ENCODE assay signal across 8 cellular contexts in the genomic region with DNA sequence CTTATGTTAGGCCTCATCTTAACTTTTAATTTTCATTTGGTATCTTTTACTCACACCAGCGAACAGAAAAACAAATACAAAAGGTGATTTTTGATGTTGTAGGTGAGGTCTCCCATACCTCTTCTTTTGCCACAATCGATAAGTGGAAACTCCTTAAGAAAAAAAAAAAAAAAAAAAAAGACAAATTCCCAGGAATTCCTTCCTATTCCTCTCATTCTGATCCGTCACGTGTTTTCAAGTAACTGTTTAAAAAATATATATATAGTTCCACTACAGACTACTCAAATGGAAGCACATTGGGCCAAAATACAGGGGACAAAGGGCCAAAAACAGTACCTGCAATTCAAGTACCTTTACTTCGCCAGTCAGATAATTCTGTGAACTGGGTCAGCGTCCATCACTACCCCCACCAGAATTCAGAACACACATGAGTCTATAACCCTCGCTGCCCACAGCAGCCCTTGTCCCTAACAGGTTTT. TPM values are rescaled to one million over a fixed set of nuclear protein-coding genes. Genes with fewer than 3 reads are reported as not detected.
DNase-seq lines count a peak whose midpoint lies in the region; ATAC-seq and TF ChIP-seq lines count a peak whose summit lies in the region.

No MANE protein-coding gene starts in this region.

- TSS peak; percentile 94 for BruUV-seq in A673 (replicated peaks; lab: Mats Ljungman, UMichigan)

- no peak for ATAC-seq in GM21528 (IDR thresholded peaks at IDR 0.05; ENCODE audit: low FRiP score, unreplicated experiment)

- CTCF ChIA-PET in A673 (lab: Charles Lee): no interaction called here

- H3K4me1 ChIP-seq in A673 (ENCODE audit: insufficient read depth, low read length, poor library complexity, severe bottlenecking): peaks cover 13% of the 10 kb centered on the region
- peaks cover 13% of the 10 kb centered on the region for H3K4me1 ChIP-seq in HUES64 (ENCODE audit: insufficient read depth, low read length)
- peaks cover 0 to 9% of the 10 kb centered on the region in 2 donors for H3K4me1 ChIP-seq in muscle layer of duodenum (ENCODE audit: control insufficient read depth in 1 of 2, insufficient read depth in 2 of 2, low read length in 2 of 2)

- POLR2A ChIA-PET in A673 (lab: Charles Lee; ENCODE audit: low non-redundant PET): interaction anchor here (0.6 to 1.0 kb wide), 2 partner anchors 18 to 50 kb away, joined by 4 to 7 read pairs; a partner anchor contains a TSS

- WGBS in HUES64: 3% methylated on average over 3 of the region's 7 CpGs

- DNase-seq in A673 (ENCODE audit: low spot score) (no peak), caudate nucleus (lab: John Stamatoyannopoulos, UW) (no peak), inferior parietal cortex (ENCODE audit: extremely low spot score) (no peak), ureter (ENCODE audit: low spot score) (no peak), NCI-H2081 (lab: John Stamatoyannopoulos, UW) (no peak)

- H3K4me3 ChIP-seq in A673 (ENCODE audit: low read depth, low read length, poor library complexity, severe bottlenecking) (peak overlapping the region; percentile 62), HUES64 (ENCODE audit: low read length) (peak overlapping the region; percentile 94), muscle layer of duodenum (ENCODE audit: low read depth in 1 of 2, low read length in 2 of 2) (peak overlapping the region; percentile 88 to 89)

- no peaks in the 10 kb centered on the region for H3K27me3 ChIP-seq in A673 (replicated peaks; ENCODE audit: insufficient read depth, low read depth, low read length, poor library complexity)
- peaks cover 8% of the 10 kb centered on the region for H3K27me3 ChIP-seq in HUES64 (ENCODE audit: insufficient read depth, low read length)
- no peaks in the 10 kb centered on the region for H3K27me3 ChIP-seq in muscle layer of duodenum (ENCODE audit: low read depth, low read length)

- H3K27ac ChIP-seq in A673 (ENCODE audit: low read depth, low read length, poor library complexity, severe bottlenecking): peak overlapping the region; percentile 88
- peak overlapping the region; percentile 76 for H3K27ac ChIP-seq in HUES64 (ENCODE audit: low read depth, low read length)
- H3K27ac ChIP-seq in caudate nucleus (ENCODE audit: low read depth, low read length): peak overlapping the region; percentile 92
- peak overlapping the region; percentile 88 for H3K27ac ChIP-seq in muscle layer of duodenum (ENCODE audit: low read length)

- H3K36me3 ChIP-seq in A673 (ENCODE audit: insufficient read depth, low read length, poor library complexity, severe bottlenecking) (no peaks in the 10 kb centered on the region), HUES64 (ENCODE audit: insufficient read depth, low read length) (no peaks in the 10 kb centered on the region), muscle layer of duodenum (ENCODE audit: control insufficient read depth in 1 of 2, insufficient read depth in 2 of 2, low read length in 2 of 2) (no peaks in the 10 kb centered on the region)

- TF ChIP-seq CTCF in A673 (conservative IDR thresholded peaks at IDR 0.05; ENCODE audit: low read depth, low read length): no peak

- H3K9ac ChIP-seq in HUES64 (ENCODE audit: low read depth, low read length): peak overlapping the region; percentile 96

- H3K9me3 ChIP-seq in A673 (ENCODE audit: low read depth, low read length, poor library complexity, severe bottlenecking) (no peaks in the 10 kb centered on the region), HUES64 (ENCODE audit: insufficient read depth, low read depth, low read length) (no peaks in the 10 kb centered on the region), muscle layer of duodenum (ENCODE audit: control insufficient read depth in 1 of 2, low read length in 2 of 2) (no peaks in the 10 kb centered on the region)

- intact Hi-C loops in A673 (cut with micrococcal nuclease; ENCODE audit: unreplicated experiment): loop anchor here (2.0 kb wide), 2 partner anchors 49 to 87 kb away; no protein-coding TSS in a partner anchor

RNA-seq across cellular contexts. Expression of a gene that starts 16.5 kb away (rescaled TPM):
- total RNA-seq in A673 (2021) (not detected in 2 replicates), ureter (2.0 TPM)
- 0.10 TPM for polyA plus RNA-seq in HUES64 (2013, experiment 1 of 2)
- 0.13 TPM for polyA plus RNA-seq in HUES64 (2013, experiment 2 of 2)

RNA-seq across cellular contexts. Expression of a gene that starts 49.5 kb away (rescaled TPM):
- total RNA-seq in A673 (2021) (1,186 and 1,328 TPM in 2 replicates), ureter (566 TPM)
- polyA plus RNA-seq in HUES64 (2013, experiment 1 of 2): 783 TPM
- 832 TPM for polyA plus RNA-seq in HUES64 (2013, experiment 2 of 2)
